In the genomic region with DNA sequence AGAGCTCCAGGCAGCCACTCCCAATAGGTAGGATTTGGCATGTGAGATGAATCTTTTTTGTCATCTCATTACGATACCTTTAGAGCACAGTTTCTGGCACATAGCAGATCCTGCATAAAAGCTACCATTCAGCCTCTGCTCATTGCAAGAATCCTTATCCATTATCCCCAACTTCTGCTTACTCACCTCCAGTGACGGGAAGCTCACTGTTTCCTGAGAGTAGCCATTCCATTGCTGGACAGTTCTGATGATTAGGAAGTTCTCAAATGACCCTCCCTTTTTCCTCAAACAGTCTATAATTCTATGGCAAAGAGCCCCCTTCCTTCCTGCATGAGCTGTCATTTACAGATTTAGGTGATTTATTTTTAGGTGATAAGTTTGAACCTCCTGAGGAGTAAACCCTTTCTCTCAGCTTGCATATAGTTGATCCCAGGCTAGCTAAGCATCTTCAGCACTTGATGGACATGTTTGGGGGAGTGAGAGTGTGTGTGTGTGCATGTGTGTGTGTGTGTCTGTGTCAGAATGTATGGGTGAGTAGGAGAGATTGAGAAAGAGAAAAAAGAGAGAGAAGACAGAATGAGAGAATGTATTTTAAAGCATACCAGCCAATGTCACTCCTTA, we compare ENCODE assay signal across 1 cellular context.
TF ChIP-seq lines count a peak whose summit lies in the region.

No MANE protein-coding gene starts in this region.

TF ChIP-seq in GM12878, 131 proteins besides CTCF, POLR2A, EP300 and RAD21 (continued from another document):
- TF ChIP-seq SMARCA5 (IDR thresholded peaks at IDR 0.05) (no peak), JUND (IDR thresholded peaks at IDR 0.05; ENCODE audit: low read depth, low read length) (no peak)
